In genomic region chr10:71860243-71861029, GRCh38 we compare ENCODE assay signal across 8 cellular contexts. TPM values are rescaled to one million over a fixed set of nuclear protein-coding genes. Genes with fewer than 3 reads are reported as not detected.
DNase-seq lines count a peak whose midpoint lies in the region; ATAC-seq, FAIRE-seq and TF ChIP-seq lines count a peak whose summit lies in the region.

No MANE protein-coding gene starts in this region.

- H3K9me3 Mint-ChIP-seq in activated B cell treated with CpG ODN at 0.5 μM for 24 hours: no peaks in the 10 kb centered on the region

- CTCF ChIA-PET in BJ (lab: Yijun Ruan, JAX): interaction anchor here (2.0 to 2.8 kb wide), 2 partner anchors 11 to 36 kb away, joined by 6 to 11 read pairs; no protein-coding TSS in a partner anchor
- CTCF ChIA-PET in activated B cell treated with CpG ODN at 0.5 μM for 24 hours (lab: Charles Lee): interaction anchor here (1.3 kb wide), 1 partner anchor 35 kb away, joined by 4 read pairs; no protein-coding TSS in a partner anchor

- no peaks in the 10 kb centered on the region for H3K9me3 ChIP-seq in thoracic aorta

- DNase-seq in BJ (ENCODE audit: low read depth): peak; percentile 100
- peak; percentile 10 for DNase-seq in NCI-H2081 treated with DMSO at 0.1 percent for 48 hours (lab: John Stamatoyannopoulos, UW)
- no peak for DNase-seq in activated B cell treated with CpG ODN at 0.5 μM for 24 hours
- DNase-seq in mucosa of gallbladder (ENCODE audit: low spot score): peak; percentile 92
- peak; percentile 94 for DNase-seq in thoracic aorta (ENCODE audit: low spot score)
- DNase-seq in GM12892 (ENCODE audit: insufficient read length): no peak

- ATAC-seq in GM21723 (IDR thresholded peaks at IDR 0.05; ENCODE audit: unreplicated experiment): peak; percentile 68
- peak; percentile 83 for ATAC-seq in activated B cell treated with CpG ODN at 0.5 μM for 24 hours (ENCODE audit: low read depth)
- peak; percentile 97 for ATAC-seq in esophagus mucosa
- peak; percentile 98 for ATAC-seq in thoracic aorta (ENCODE audit: insufficient number of reproducible peaks, low FRiP score, low read depth)

- peak overlapping the region; percentile 50 for H3K27ac Mint-ChIP-seq in activated B cell treated with CpG ODN at 0.5 μM for 24 hours

- TF ChIP-seq POLR2A in GM12892 (IDR thresholded peaks at IDR 0.05; ENCODE audit: low read depth, low read length): no peak

- TF ChIP-seq CTCF in BJ (IDR thresholded peaks at IDR 0.05; ENCODE audit: insufficient read depth, low read depth, low read length) (no peak), activated B cell treated with CpG ODN at 0.5 μM for 24 hours (IDR thresholded peaks at IDR 0.05) (no peak), thoracic aorta (IDR thresholded peaks at IDR 0.05) (no peak)

- H3K4me1 Mint-ChIP-seq in activated B cell treated with CpG ODN at 0.5 μM for 24 hours: peaks cover 24% of the 10 kb centered on the region

- no peaks in the 10 kb centered on the region for H3K36me3 ChIP-seq in BJ (ENCODE audit: control insufficient read depth, insufficient read depth, low read length)
- no peaks in the 10 kb centered on the region for H3K36me3 ChIP-seq in thoracic aorta

- H3K4me3 ChIP-seq in BJ (ENCODE audit: low read depth, low read length) (no peak overlapping the region), thoracic aorta (peak overlapping the region; percentile 23)

- peak overlapping the region; percentile 19 for H3K4me3 Mint-ChIP-seq in activated B cell treated with CpG ODN at 0.5 μM for 24 hours

- H3K36me3 Mint-ChIP-seq in activated B cell treated with CpG ODN at 0.5 μM for 24 hours (ENCODE audit: low read depth): no peaks in the 10 kb centered on the region

- FAIRE-seq in GM12892 (lab: Jason Lieb, UNC): no peak

- H3K4me1 ChIP-seq in thoracic aorta (ENCODE audit: control insufficient read depth in 1 of 2, low read depth in 2 of 2): peaks cover 17 to 27% of the 10 kb centered on the region in 2 donors

- intact Hi-C loops in activated B cell treated with CpG ODN at 0.5 μM for 24 hours (cut with micrococcal nuclease): loop anchor here (1.0 to 2.0 kb wide), 2 partner anchors 9 to 18 kb away; partner anchors contain the start of gene PSAP

- H3K27ac ChIP-seq in thoracic aorta: peak overlapping the region; percentile 92 to 95

- H3K27me3 Mint-ChIP-seq in activated B cell treated with CpG ODN at 0.5 μM for 24 hours: no peaks in the 10 kb centered on the region

- POLR2A ChIA-PET in BJ (lab: Charles Lee) (interaction anchor here (1.1 kb wide), 1 partner anchor 9 kb away, joined by 10 read pairs; the partner anchor contains the start of gene PSAP), activated B cell treated with CpG ODN at 0.5 μM for 24 hours (lab: Charles Lee) (interaction anchor here (0.9 to 4.0 kb wide), 6 partner anchors 10 to 87 kb away, joined by 4 to 40 read pairs (median 6); partner anchors contain the start of genes PSAP and VSIR)

- H3K27me3 ChIP-seq in BJ (ENCODE audit: control insufficient read depth, insufficient read depth, low read length) (no peaks in the 10 kb centered on the region), thoracic aorta (replicated peaks; ENCODE audit: insufficient read depth) (no peaks in the 10 kb centered on the region)

RNA-seq across cellular contexts. Expression of gene PSAP, which starts 9.4 kb away (rescaled TPM):
- 1,482 and 1,979 TPM in 2 replicates for polyA plus RNA-seq in BJ (2011; rRNA removed)
- 206 and 320 TPM in 2 replicates for polyA minus RNA-seq in BJ (2011; rRNA and poly(A)+ RNA removed)
- total RNA-seq in activated B cell treated with CpG ODN at 0.5 μM for 24 hours: 207 and 210 TPM in 2 replicates
- total RNA-seq in esophagus mucosa: 376 TPM
- total RNA-seq in mucosa of gallbladder: 1,332 TPM
- 1,000 to 10,000 TPM; 1,091 to 1,135 TPM for total RNA-seq in thoracic aorta
- 150 TPM for polyA plus RNA-seq in GM12892 (2012; ENCODE audit: missing spikeins)

Comparison
In these comparisons a context has a peak if more than half of its experiments do, and no peak if none do; other contexts are left out.
1. DNase-seq: peak in BJ (single experiment), NCI-H2081 treated with DMSO at 0.1 percent for 48 hours (single experiment), mucosa of gallbladder (single experiment) and thoracic aorta (single experiment); none in activated B cell treated with CpG ODN at 0.5 μM for 24 hours (single experiment) and GM12892 (single experiment).
2. Peak in every context shown above with its lines, with median percentiles within 50 percentile points of each other: ATAC-seq.